In the genomic region with DNA sequence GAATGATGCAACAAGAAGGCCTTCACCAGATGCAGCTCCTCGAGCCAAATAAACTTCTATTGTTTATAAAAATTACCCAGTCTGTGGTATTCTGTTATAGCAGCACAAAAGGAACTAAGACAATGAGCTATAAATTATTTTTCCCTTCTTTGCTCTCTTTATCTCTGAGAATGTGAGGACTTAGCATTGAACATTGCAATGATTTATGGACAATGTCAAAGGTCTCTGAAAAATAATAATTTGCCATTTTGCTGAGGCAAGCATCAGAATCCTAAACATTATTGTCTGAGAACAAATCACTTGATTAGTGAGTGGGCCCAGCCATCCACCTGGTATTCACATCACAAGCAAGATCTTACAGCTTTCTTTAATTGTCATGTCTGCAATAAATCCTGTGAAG, we compare ENCODE assay signal across 6 cellular contexts.
"Had no signal": no experiment of that assay in that cellular context is flagged by ENCODE, and none has a peak within 500 bp of the region (broad histone marks: within the 10 kb centered on the region; RNA-seq: fewer than 3 reads in every experiment).

No MANE protein-coding gene starts in this region.

- FAIRE-seq: HepG2, HTR-8/SVneo had no signal

- DNase-seq: IMR-90, KBM-7, KG1 had no signal

- ATAC-seq: HepG2 had no signal

- H3K27ac ChIP-seq: HL-60 had no signal
